22 cellular contexts compared by ENCODE assay signal in genomic region chr17:28573966-28574480, GRCh38. TPM values are rescaled to one million over a fixed set of nuclear protein-coding genes. Genes with fewer than 3 reads are reported as not detected.
DNase-seq lines count a peak whose midpoint lies in the region; ATAC-seq and TF ChIP-seq lines count a peak whose summit lies in the region.
"Had no signal": no experiment of that assay in that cellular context is flagged by ENCODE, and none has a peak within 500 bp of the region (broad histone marks: within the 10 kb centered on the region; RNA-seq: fewer than 3 reads in every experiment).

No MANE protein-coding gene starts in this region.

- ATAC-seq in Right ventricle myocardium inferior = no peak
- ATAC-seq in GM21515 (IDR thresholded peaks at IDR 0.05; ENCODE audit: unreplicated experiment) = no peak
- ATAC-seq: Panc1 had no signal

- no peaks in the 10 kb centered on the region for H3K9me3 ChIP-seq in left ventricle myocardium inferior (replicated peaks)
- H3K9me3 ChIP-seq: BLaER1, SJCRH30 had no signal

- no peaks in the 10 kb centered on the region for H3K27me3 Mint-ChIP-seq in T-helper 1 cell treated with Interleukin-12 subunit alpha and Interleukin-12 subunit beta and Interleukin-4 antibody, amounts not matched to agents 30 μg/mL and 1 μg/mL, for 36 hours (ENCODE audit: low read depth)
- H3K27me3 Mint-ChIP-seq: CD8-positive, alpha-beta memory T cell had no signal

- intact Hi-C loops in left ventricle myocardium inferior (cut with micrococcal nuclease) (no loop called here), Right ventricle myocardium inferior (cut with DNase I) (no loop called here)

- peaks cover 11% of the 10 kb centered on the region for H3K36me3 ChIP-seq in left ventricle myocardium inferior

- peak overlapping the region; percentile 56 for H3K4me3 ChIP-seq in left ventricle myocardium inferior
- H3K4me3 ChIP-seq: BLaER1, SJCRH30 had no signal

- H3K27ac ChIP-seq in left ventricle myocardium inferior (replicated peaks) (peak overlapping the region; percentile 78), layer of hippocampus (ENCODE audit: low read depth, low read length) (peak overlapping the region; percentile 8)
- H3K27ac ChIP-seq: 22Rv1, BLaER1, SJCRH30 had no signal

- H3K4me3 Mint-ChIP-seq in T-helper 1 cell treated with Interleukin-12 subunit alpha and Interleukin-12 subunit beta and Interleukin-4 antibody, amounts not matched to agents 30 μg/mL and 1 μg/mL, for 36 hours = no peak overlapping the region

- H3K4me1 ChIP-seq in left ventricle myocardium inferior = peaks cover 70% of the 10 kb centered on the region

- peaks cover 51% of the 10 kb centered on the region for H3K4me1 Mint-ChIP-seq in T-helper 1 cell treated with Interleukin-12 subunit alpha and Interleukin-12 subunit beta and Interleukin-4 antibody, amounts not matched to agents 30 μg/mL and 1 μg/mL, for 36 hours (ENCODE audit: low read depth)

- no peaks in the 10 kb centered on the region for H3K9me3 Mint-ChIP-seq in T-helper 1 cell treated with Interleukin-12 subunit alpha and Interleukin-12 subunit beta and Interleukin-4 antibody, amounts not matched to agents 30 μg/mL and 1 μg/mL, for 36 hours
- H3K9me3 Mint-ChIP-seq: CD8-positive, alpha-beta memory T cell had no signal

- H3K27ac Mint-ChIP-seq in T-helper 1 cell treated with Interleukin-12 subunit alpha and Interleukin-12 subunit beta and Interleukin-4 antibody, amounts not matched to agents 30 μg/mL and 1 μg/mL, for 36 hours = peak overlapping the region; percentile 9

- peaks cover 31% of the 10 kb centered on the region for H3K36me3 Mint-ChIP-seq in T-helper 1 cell treated with Interleukin-12 subunit alpha and Interleukin-12 subunit beta and Interleukin-4 antibody, amounts not matched to agents 30 μg/mL and 1 μg/mL, for 36 hours (ENCODE audit: low read depth)

- no peak for TF ChIP-seq CTCF in left ventricle myocardium inferior (IDR thresholded peaks at IDR 0.05; ENCODE audit: borderline replicate concordance)

- DNase-seq in T-helper 1 cell (no peak), left ventricle myocardium inferior (no peak), Right ventricle myocardium inferior (ENCODE audit: missing footprints) (no peak), NCI-H2107 (lab: John Stamatoyannopoulos, UW) (no peak), NCI-H345 (lab: John Stamatoyannopoulos, UW) (no peak)
- DNase-seq: ACHN; Calu3; CD8-positive, alpha-beta memory T cell; KG1; NCI-H1092 treated with DMSO at 0.1 percent for 48 hours; NCI-H146; NCI-H2029; NCI-H2171; NCI-H524 treated with DMSO at 0.1 percent for 48 hours; NCI-H82; SJCRH30 had no signal

- H3K27me3 ChIP-seq in left ventricle myocardium inferior (ENCODE audit: low read depth) = no peaks in the 10 kb centered on the region
- H3K27me3 ChIP-seq in layer of hippocampus (ENCODE audit: control insufficient read depth, insufficient read depth, low read length) = no peaks in the 10 kb centered on the region
- H3K27me3 ChIP-seq: BLaER1, SJCRH30 had no signal

RNA-seq across cellular contexts. Expression of gene ALDOC, which starts 2.7 kb away (rescaled TPM):
- 329 TPM for total RNA-seq in left ventricle myocardium inferior
- 396 TPM for total RNA-seq in Right ventricle myocardium inferior

RNA-seq across cellular contexts. Expression of gene PIGS, which starts 2.7 kb away (rescaled TPM):
- total RNA-seq in left ventricle myocardium inferior = 38.2 TPM
- 41.1 TPM for total RNA-seq in Right ventricle myocardium inferior

RNA-seq across cellular contexts. Expression of gene UNC119, which starts 21.6 kb away (rescaled TPM):
- total RNA-seq in left ventricle myocardium inferior (22.5 TPM), Right ventricle myocardium inferior (22.2 TPM)

RNA-seq across cellular contexts. Expression of gene SPAG5, which starts 24.8 kb away (rescaled TPM):
- total RNA-seq in left ventricle myocardium inferior = 1.0 TPM
- 1.6 TPM for total RNA-seq in Right ventricle myocardium inferior

RNA-seq across cellular contexts. Expression of gene RSKR, which starts 40.0 kb away (rescaled TPM):
- total RNA-seq in left ventricle myocardium inferior (6.7 TPM), Right ventricle myocardium inferior (5.0 TPM)
